In the genomic region with DNA sequence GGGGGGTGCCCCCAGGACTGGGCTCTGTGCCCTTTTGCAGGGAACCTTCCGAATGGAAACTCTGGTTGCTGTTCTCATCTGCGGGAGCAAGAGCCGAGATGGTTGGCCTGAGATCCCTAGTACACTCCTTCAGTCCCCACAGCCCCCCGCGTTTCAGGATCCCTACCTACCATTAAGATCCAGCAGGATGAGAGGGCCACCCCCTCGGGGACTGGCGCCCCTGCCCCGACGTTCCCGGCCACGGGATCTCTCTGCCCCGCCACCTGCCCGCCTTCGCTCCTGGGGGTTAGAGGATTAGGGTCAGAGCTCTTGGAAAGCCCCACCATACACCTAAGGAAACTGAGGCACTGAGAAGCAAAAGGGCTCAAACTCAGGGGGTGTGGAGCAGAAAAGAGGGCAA, we compare ENCODE assay signal across 9 cellular contexts. TPM values are rescaled to one million over a fixed set of nuclear protein-coding genes. Genes with fewer than 3 reads are reported as not detected.
A peak's percentile ranks its signal among the peaks of the same experiment; 100 is the strongest.
DNase-seq lines count a peak whose midpoint lies in the region; ATAC-seq and TF ChIP-seq lines count a peak whose summit lies in the region.
"Had no signal": no experiment of that assay in that cellular context is flagged by ENCODE, and none has a peak within 500 bp of the region (broad histone marks: within the 10 kb centered on the region; RNA-seq: fewer than 3 reads in every experiment).

No MANE protein-coding gene starts in this region.

- H3K4me3 Mint-ChIP-seq in CD14-positive monocyte (peak overlapping the region; percentile 82 to 90), neural progenitor cell (peak overlapping the region; percentile 89)

- DNase-seq in CD14-positive monocyte (ENCODE audit: low spot score) (no peak), MM.1S (no peak), neural progenitor cell (ENCODE audit: low spot score) (no peak), NCI-H2107 (lab: John Stamatoyannopoulos, UW) (no peak), NOMO-1 treated with DMSO at 0.1 percent for 48 hours (lab: John Stamatoyannopoulos, UW; ENCODE audit: unreplicated experiment) (no peak), HuH-7 (ENCODE audit: low spot score) (no peak)
- DNase-seq: dermis blood vessel endothelial cell had no signal

- H3K4me2 ChIP-seq in MM.1S (ENCODE audit: low read depth, low read length) (peak overlapping the region; percentile 100; the same call in 1 of the 2 replicates), neural progenitor cell (peak overlapping the region; percentile 95)

- H3F3A ChIP-seq in MM.1S (ENCODE audit: insufficient read depth, low read length): peaks cover 25% of the 10 kb centered on the region
- H3F3A ChIP-seq in neural progenitor cell (ENCODE audit: low read depth): peaks cover 42% of the 10 kb centered on the region

- H3K79me2 ChIP-seq in MM.1S (ENCODE audit: low read length) (no peaks in the 10 kb centered on the region), neural progenitor cell (ENCODE audit: low read depth) (peaks cover 8% of the 10 kb centered on the region)

- no peaks in the 10 kb centered on the region for H4K20me1 ChIP-seq in MM.1S (ENCODE audit: insufficient read depth, low read length)
- peaks cover 2% of the 10 kb centered on the region for H4K20me1 ChIP-seq in neural progenitor cell (ENCODE audit: low read depth)

- H3K27ac Mint-ChIP-seq in CD14-positive monocyte: peak overlapping the region in 3 of 7 donors; percentile 25 to 73 (median 37)
- peak overlapping the region; percentile 50 for H3K27ac Mint-ChIP-seq in neural progenitor cell

- H2AFZ ChIP-seq in MM.1S (ENCODE audit: low read length) (no peak overlapping the region), neural progenitor cell (replicated peaks) (no peak overlapping the region)

- H3K27ac ChIP-seq in MM.1S (ENCODE audit: low read length): no peak overlapping the region
- H3K27ac ChIP-seq in ectodermal cell (ENCODE audit: insufficient read depth, low read depth, low read length, poor library complexity, severe bottlenecking): no peak overlapping the region
- no peak overlapping the region for H3K27ac ChIP-seq in neural progenitor cell

- H3K27me3 Mint-ChIP-seq in CD14-positive monocyte (ENCODE audit: low read depth in 3 of 3) (peaks cover 0 to 1% (median 0%) of the 10 kb centered on the region in 3 donors), neural progenitor cell (ENCODE audit: insufficient read depth, low read depth) (peaks cover 13% of the 10 kb centered on the region)

- TF ChIP-seq CTCF in CD14-positive monocyte (IDR thresholded peaks at IDR 0.05): no peak
- TF ChIP-seq CTCF in MM.1S (IDR thresholded peaks at IDR 0.05; ENCODE audit: low read length): no peak
- no peak for TF ChIP-seq CTCF in neural progenitor cell (IDR thresholded peaks at IDR 0.05)

- H3K36me3 ChIP-seq in MM.1S (replicated peaks; ENCODE audit: insufficient read depth, low read length): no peaks in the 10 kb centered on the region
- H3K36me3 ChIP-seq in ectodermal cell (ENCODE audit: control insufficient read depth, insufficient read depth, low read length): peaks cover 6% of the 10 kb centered on the region
- H3K36me3 ChIP-seq in neural progenitor cell: no peaks in the 10 kb centered on the region

- peaks cover 14% of the 10 kb centered on the region for H3K4me1 ChIP-seq in MM.1S (ENCODE audit: low read length)
- peaks cover 14% of the 10 kb centered on the region for H3K4me1 ChIP-seq in ectodermal cell (ENCODE audit: control insufficient read depth, insufficient read depth, low read length)
- peaks cover 16% of the 10 kb centered on the region for H3K4me1 ChIP-seq in neural progenitor cell

- no peaks in the 10 kb centered on the region for H3K27me3 ChIP-seq in MM.1S (replicated peaks; ENCODE audit: insufficient read depth, low read length)
- peaks cover 11% of the 10 kb centered on the region for H3K27me3 ChIP-seq in ectodermal cell (ENCODE audit: control insufficient read depth, insufficient read depth, low read length, poor library complexity, severe bottlenecking)
- H3K27me3 ChIP-seq in neural progenitor cell: peaks cover 12% of the 10 kb centered on the region

- H3K9me3 Mint-ChIP-seq in CD14-positive monocyte: no peaks in the 10 kb centered on the region
- H3K9me3 Mint-ChIP-seq in neural progenitor cell: no peaks in the 10 kb centered on the region

- peaks cover 19 to 40% of the 10 kb centered on the region in 2 donors for H3K36me3 Mint-ChIP-seq in CD14-positive monocyte
- peaks cover 12% of the 10 kb centered on the region for H3K36me3 Mint-ChIP-seq in neural progenitor cell

- H3K9me3 ChIP-seq in MM.1S (replicated peaks; ENCODE audit: insufficient read depth, low read length) (no peaks in the 10 kb centered on the region), ectodermal cell (ENCODE audit: control insufficient read depth, low read length) (no peaks in the 10 kb centered on the region), neural progenitor cell (ENCODE audit: low read depth) (no peaks in the 10 kb centered on the region)

- H3K4me1 Mint-ChIP-seq in CD14-positive monocyte (peaks cover 45% of the 10 kb centered on the region), neural progenitor cell (peaks cover 34% of the 10 kb centered on the region)

- H3K4me3 ChIP-seq in MM.1S (ENCODE audit: low read length) (peak overlapping the region; percentile 91; the same call in 1 of the 2 replicates), ectodermal cell (ENCODE audit: insufficient read depth, low read depth, low read length) (peak overlapping the region; percentile 55), neural progenitor cell (peak overlapping the region; percentile 71)

- no peaks in the 10 kb centered on the region for H3K9me2 ChIP-seq in MM.1S (replicated peaks; ENCODE audit: insufficient read depth, low read length)

- ATAC-seq in HG02610 (IDR thresholded peaks at IDR 0.05; ENCODE audit: unreplicated experiment): no peak

- 92 to 93% methylated on average over 14 of the region's 14 CpGs for WGBS in ectodermal cell, 2 experiments

- intact Hi-C loops in CD14-positive monocyte (cut with micrococcal nuclease): no loop called here

- H3K9ac ChIP-seq in MM.1S (ENCODE audit: low read length) (no peak overlapping the region), neural progenitor cell (no peak overlapping the region)

RNA-seq across cellular contexts. Expression of a gene that starts 1.2 kb away (rescaled TPM):
- 10 to 100 TPM; 17.4 to 19.1 TPM for polyA plus RNA-seq in CD14-positive monocyte
- 40.5 TPM for polyA plus RNA-seq in ectodermal cell (2013, experiment 1 of 4)
- 35.8 TPM for polyA plus RNA-seq in ectodermal cell (2013, experiment 2 of 4)
- polyA plus RNA-seq in ectodermal cell (2013, experiment 3 of 4): 32.7 TPM
- 37.9 TPM for polyA plus RNA-seq in ectodermal cell (2013, experiment 4 of 4)
- 18.3 and 32.1 TPM in 2 replicates for total RNA-seq in neural progenitor cell (ENCODE audit: low replicate concordance)

RNA-seq across cellular contexts. Expression of a gene that starts 3.7 kb away (rescaled TPM):
- polyA plus RNA-seq in CD14-positive monocyte: not detected
- polyA plus RNA-seq in ectodermal cell (2013, experiment 1 of 4): 3.4 TPM
- 2.7 TPM for polyA plus RNA-seq in ectodermal cell (2013, experiment 2 of 4)
- polyA plus RNA-seq in ectodermal cell (2013, experiment 3 of 4): 3.9 TPM
- 3.5 TPM for polyA plus RNA-seq in ectodermal cell (2013, experiment 4 of 4)
- 0.39 and 1.5 TPM in 2 replicates for total RNA-seq in neural progenitor cell (ENCODE audit: low replicate concordance)

RNA-seq across cellular contexts. Expression of a gene that starts 30.7 kb away (rescaled TPM):
- polyA plus RNA-seq in CD14-positive monocyte: under 1 TPM in 1 of 2 donors, not detected in 1; 0.14 TPM
- polyA plus RNA-seq in ectodermal cell (2013, experiment 1 of 4): 80.8 TPM
- polyA plus RNA-seq in ectodermal cell (2013, experiment 2 of 4): 83.7 TPM
- polyA plus RNA-seq in ectodermal cell (2013, experiment 3 of 4): 56.7 TPM
- polyA plus RNA-seq in ectodermal cell (2013, experiment 4 of 4): 60.5 TPM
- 9.2 and 76.7 TPM in 2 replicates for total RNA-seq in neural progenitor cell (ENCODE audit: low replicate concordance)

RNA-seq across cellular contexts. Expression of a gene that starts 56.2 kb away (rescaled TPM):
- polyA plus RNA-seq in CD14-positive monocyte: 10 to 100 TPM; 76.8 to 80.3 TPM
- 14.0 TPM for polyA plus RNA-seq in ectodermal cell (2013, experiment 1 of 4)
- polyA plus RNA-seq in ectodermal cell (2013, experiment 2 of 4): 15.7 TPM
- polyA plus RNA-seq in ectodermal cell (2013, experiment 3 of 4): 12.7 TPM
- 16.1 TPM for polyA plus RNA-seq in ectodermal cell (2013, experiment 4 of 4)
- 10.2 and 20.1 TPM in 2 replicates for total RNA-seq in neural progenitor cell (ENCODE audit: low replicate concordance)
